ENCODE assay signal across 15 cellular contexts in the genomic region with DNA sequence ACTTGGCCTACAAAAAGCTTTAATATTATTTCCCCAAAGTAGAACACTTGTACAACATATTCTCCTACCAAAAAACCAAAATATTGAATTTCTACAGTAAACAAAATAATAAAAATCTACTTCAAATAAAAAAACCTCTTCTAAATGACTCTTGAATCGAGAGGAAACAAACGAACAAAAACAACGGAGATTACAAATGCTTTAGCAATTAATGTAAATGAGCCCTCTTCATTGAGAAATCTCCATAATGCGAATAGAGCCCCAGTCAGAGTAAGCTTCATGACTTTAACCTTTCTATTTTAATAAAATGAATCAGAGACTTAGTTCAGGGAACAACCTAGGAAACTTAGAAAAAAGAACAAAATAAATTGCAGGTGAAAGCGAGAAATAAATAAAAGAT.
DNase-seq lines count a peak whose midpoint lies in the region; ATAC-seq and TF ChIP-seq lines count a peak whose summit lies in the region.
"Had no signal": no experiment of that assay in that cellular context is flagged by ENCODE, and none has a peak within 500 bp of the region (broad histone marks: within the 10 kb centered on the region; RNA-seq: fewer than 3 reads in every experiment).

No MANE protein-coding gene starts in this region.

- DNase-seq in GM23338 (ENCODE audit: low spot score) (peak; percentile 43), endodermal cell (no peak), HEK293T (ENCODE audit: extremely low spot score) (no peak), cardiac septum (ENCODE audit: low spot score) (no peak)
- DNase-seq: AML-193; CD4-positive, alpha-beta T cell; GDM1; GOT3; H7; IMR-90 had no signal

- H3K36me3 Mint-ChIP-seq in GM23338 (ENCODE audit: low read depth) (peaks cover 8% of the 10 kb centered on the region), endodermal cell (ENCODE audit: low read depth) (no peaks in the 10 kb centered on the region)

- TF ChIP-seq CTCF in GM23338 (conservative IDR thresholded peaks at IDR 0.05; ENCODE audit: low read depth in 2 of 2) = no peak
- TF ChIP-seq CTCF in endodermal cell (conservative IDR thresholded peaks at IDR 0.05) = no peak

- H3K9ac ChIP-seq in HUES6 (ENCODE audit: low read length) (no peak overlapping the region), endodermal cell (ENCODE audit: extremely low read depth, low read length, poor library complexity, severe bottlenecking) (no peak overlapping the region)

- H3K9me3 Mint-ChIP-seq in GM23338 (peaks cover 2% of the 10 kb centered on the region; the same call in 1 of the 3 replicates), endodermal cell (peaks cover 2% of the 10 kb centered on the region)
- H3K9me3 Mint-ChIP-seq: CD4-positive, alpha-beta T cell had no signal

- intact Hi-C loops in cardiac septum (cut with DNase I) = no loop called here

- peaks cover 4% of the 10 kb centered on the region; the same call in 1 of the 2 replicates for H3K9me3 ChIP-seq in HUES6 (ENCODE audit: control insufficient read depth, insufficient read depth, low read depth, low read length)
- no peaks in the 10 kb centered on the region for H3K9me3 ChIP-seq in endodermal cell (ENCODE audit: control insufficient read depth, low read length)

- H3K9me2 ChIP-seq in GM23338 (ENCODE audit: insufficient read depth) = no peaks in the 10 kb centered on the region

- CTCF ChIA-PET in HEK293T (lab: Yijun Ruan, JAX) = interaction anchor here (0.6 kb wide), 1 partner anchor 27 kb away, joined by 3 read pairs; no protein-coding TSS in a partner anchor

- no peaks in the 10 kb centered on the region for H3K79me2 ChIP-seq in GM23338 (replicated peaks; ENCODE audit: insufficient read depth)

- peaks cover 36% of the 10 kb centered on the region for H3K4me1 Mint-ChIP-seq in GM23338
- peaks cover 14% of the 10 kb centered on the region for H3K4me1 Mint-ChIP-seq in endodermal cell

- peak overlapping the region; percentile 21; the same call in 1 of the 3 replicates for H3K4me3 Mint-ChIP-seq in GM23338
- no peak overlapping the region for H3K4me3 Mint-ChIP-seq in endodermal cell
- H3K4me3 Mint-ChIP-seq: CD4-positive, alpha-beta T cell had no signal

- H3K4me2 ChIP-seq in GM23338 = peak overlapping the region; percentile 4; the same call in 1 of the 2 replicates

- 66 to 67% methylated on average over 4 of the region's 5 CpGs for WGBS in endodermal cell (ENCODE audit: insufficient coverage in 1 of 2, insufficient read length in 1 of 2), 2 experiments

- no peaks in the 10 kb centered on the region for H4K20me1 ChIP-seq in GM23338 (replicated peaks; ENCODE audit: insufficient read depth)

- H3K27ac ChIP-seq in GM23338 (ENCODE audit: low read depth) (peak overlapping the region; percentile 9), HUES6 (ENCODE audit: low read depth, low read length) (peak overlapping the region; percentile 65), endodermal cell (ENCODE audit: low read depth, low read length) (no peak overlapping the region)
- H3K27ac ChIP-seq: C4-2B had no signal

- peak overlapping the region; percentile 90 for H3K27ac Mint-ChIP-seq in GM23338
- H3K27ac Mint-ChIP-seq in endodermal cell = peak overlapping the region; percentile 82
- H3K27ac Mint-ChIP-seq: CD4-positive, alpha-beta T cell had no signal

- ATAC-seq in GM23338 = peak; percentile 32; the same call in 2 of the 3 replicates
- ATAC-seq in HG02678 (IDR thresholded peaks at IDR 0.05; ENCODE audit: unreplicated experiment) = no peak
- ATAC-seq in HG02623 (IDR thresholded peaks at IDR 0.05; ENCODE audit: unreplicated experiment) = no peak
- ATAC-seq: K562 had no signal

- no peaks in the 10 kb centered on the region for H3F3A ChIP-seq in GM23338 (replicated peaks; ENCODE audit: low read depth)

- H3K4me1 ChIP-seq in GM23338 (ENCODE audit: insufficient read depth) = peaks cover 29% of the 10 kb centered on the region
- peaks cover 30% of the 10 kb centered on the region for H3K4me1 ChIP-seq in HUES6 (ENCODE audit: control insufficient read depth, insufficient read depth, low read length)
- no peaks in the 10 kb centered on the region for H3K4me1 ChIP-seq in endodermal cell (ENCODE audit: control insufficient read depth, insufficient read depth, low read length)

- H3K27me3 Mint-ChIP-seq in GM23338 (ENCODE audit: insufficient read depth, low read depth, poor library complexity) (peaks cover 3% of the 10 kb centered on the region), endodermal cell (ENCODE audit: insufficient read depth) (no peaks in the 10 kb centered on the region)
- H3K27me3 Mint-ChIP-seq: CD4-positive, alpha-beta T cell had no signal

- H3K36me3 ChIP-seq in GM23338 (ENCODE audit: insufficient read depth) = no peaks in the 10 kb centered on the region
- H3K36me3 ChIP-seq in HUES6 (ENCODE audit: control insufficient read depth, insufficient read depth, low read length) = no peaks in the 10 kb centered on the region
- no peaks in the 10 kb centered on the region for H3K36me3 ChIP-seq in endodermal cell (ENCODE audit: control insufficient read depth, insufficient read depth, low read length)

- peak overlapping the region; percentile 17; the same call in 1 of the 2 replicates for H3K4me3 ChIP-seq in GM23338
- no peak overlapping the region for H3K4me3 ChIP-seq in HUES6 (ENCODE audit: low read depth, low read length)
- no peak overlapping the region for H3K4me3 ChIP-seq in endodermal cell (ENCODE audit: low read length)
- H3K4me3 ChIP-seq: K562 had no signal

- POLR2A ChIA-PET in HEK293T (lab: Yijun Ruan, JAX) = no interaction called here

- no peak overlapping the region for H2AFZ ChIP-seq in GM23338

- H3K27me3 ChIP-seq in GM23338 (ENCODE audit: insufficient read depth) (no peaks in the 10 kb centered on the region), HUES6 (ENCODE audit: control insufficient read depth, insufficient read depth, low read length) (no peaks in the 10 kb centered on the region), endodermal cell (ENCODE audit: control insufficient read depth, insufficient read depth, low read length, poor library complexity, severe bottlenecking) (no peaks in the 10 kb centered on the region)

TF ChIP-seq in GM23338, 12 proteins besides CTCF, POLR2A, EP300 and RAD21:
- TF ChIP-seq, protein P1, sequence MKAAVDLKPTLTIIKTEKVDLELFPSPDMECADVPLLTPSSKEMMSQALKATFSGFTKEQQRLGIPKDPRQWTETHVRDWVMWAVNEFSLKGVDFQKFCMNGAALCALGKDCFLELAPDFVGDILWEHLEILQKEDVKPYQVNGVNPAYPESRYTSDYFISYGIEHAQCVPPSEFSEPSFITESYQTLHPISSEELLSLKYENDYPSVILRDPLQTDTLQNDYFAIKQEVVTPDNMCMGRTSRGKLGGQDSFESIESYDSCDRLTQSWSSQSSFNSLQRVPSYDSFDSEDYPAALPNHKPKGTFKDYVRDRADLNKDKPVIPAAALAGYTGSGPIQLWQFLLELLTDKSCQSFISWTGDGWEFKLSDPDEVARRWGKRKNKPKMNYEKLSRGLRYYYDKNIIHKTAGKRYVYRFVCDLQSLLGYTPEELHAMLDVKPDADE (IDR thresholded peaks at IDR 0.05) = no peak
- peak; percentile 78; the same call in 1 of the 2 replicates for TF ChIP-seq NANOG (IDR thresholded peaks at IDR 0.05; ENCODE audit: borderline replicate concordance)
TF ChIP-seq in GM23338: peak in this region for 1.

TF ChIP-seq in HEK293T, 16 proteins besides CTCF, POLR2A, EP300 and RAD21:
- TF ChIP-seq ELF4 (IDR thresholded peaks at IDR 0.05) (no peak), L3MBTL2 (conservative IDR thresholded peaks at IDR 0.05) (no peak), NFRKB (IDR thresholded peaks at IDR 0.05) (no peak), LEF1 (IDR thresholded peaks at IDR 0.05; ENCODE audit: borderline replicate concordance) (no peak), FOXA1 (IDR thresholded peaks at IDR 0.05) (no peak), HDGF (IDR thresholded peaks at IDR 0.05; ENCODE audit: borderline replicate concordance) (no peak), TARDBP (IDR thresholded peaks at IDR 0.05) (no peak), SP1 (IDR thresholded peaks at IDR 0.05) (no peak), FOXM1 (IDR thresholded peaks at IDR 0.05; ENCODE audit: borderline replicate concordance) (no peak), BHLHE40 (IDR thresholded peaks at IDR 0.05; ENCODE audit: borderline replicate concordance) (no peak), CTBP1 (IDR thresholded peaks at IDR 0.05; ENCODE audit: borderline replicate concordance) (no peak), ZNF384 (IDR thresholded peaks at IDR 0.05) (no peak), SUZ12 (IDR thresholded peaks at IDR 0.05) (no peak), ARNT (IDR thresholded peaks at IDR 0.05) (no peak), FOXK2 (IDR thresholded peaks at IDR 0.05) (no peak)
- TF ChIP-seq, protein P2, sequence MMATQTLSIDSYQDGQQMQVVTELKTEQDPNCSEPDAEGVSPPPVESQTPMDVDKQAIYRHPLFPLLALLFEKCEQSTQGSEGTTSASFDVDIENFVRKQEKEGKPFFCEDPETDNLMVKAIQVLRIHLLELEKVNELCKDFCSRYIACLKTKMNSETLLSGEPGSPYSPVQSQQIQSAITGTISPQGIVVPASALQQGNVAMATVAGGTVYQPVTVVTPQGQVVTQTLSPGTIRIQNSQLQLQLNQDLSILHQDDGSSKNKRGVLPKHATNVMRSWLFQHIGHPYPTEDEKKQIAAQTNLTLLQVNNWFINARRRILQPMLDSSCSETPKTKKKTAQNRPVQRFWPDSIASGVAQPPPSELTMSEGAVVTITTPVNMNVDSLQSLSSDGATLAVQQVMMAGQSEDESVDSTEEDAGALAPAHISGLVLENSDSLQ (IDR thresholded peaks at IDR 0.05) = no peak
